ENCODE assay signal across 9 cellular contexts in genomic region chr7:86884152-86884551, GRCh38.
"Had no signal": no experiment of that assay in that cellular context is flagged by ENCODE, and none has a peak within 500 bp of the region (broad histone marks: within the 10 kb centered on the region; RNA-seq: fewer than 3 reads in every experiment).

No MANE protein-coding gene starts in this region.

- H3K4me3 ChIP-seq: GM23248, HAP-1, K562 had no signal

- H3K9ac ChIP-seq: GM23248 had no signal

- H3K9me3 ChIP-seq: HAP-1 had no signal

- H2AFZ ChIP-seq: GM23248 had no signal

- H3K27ac ChIP-seq: GM23248 had no signal

- H3K4me1 ChIP-seq: HAP-1 had no signal

- DNase-seq: GM23248, GOT3, H7, HFFc6, IMR-90 had no signal

- FAIRE-seq: HTR-8/SVneo, K562 had no signal

- ATAC-seq: HCT116, K562 had no signal

- H3K36me3 ChIP-seq: HAP-1 had no signal
